In genomic region chr10:116654816-116655215, GRCh38 we compare ENCODE assay signal across 1 cellular context.
TF ChIP-seq lines count a peak whose summit lies in the region.

No MANE protein-coding gene starts in this region.

TF ChIP-seq in HCT116, 20 proteins besides CTCF, POLR2A, EP300 and RAD21 (continued from another document):
- TF ChIP-seq ZFX (IDR thresholded peaks at IDR 0.05) (no peak), ELF1 (IDR thresholded peaks at IDR 0.05; ENCODE audit: borderline replicate concordance, low read depth) (no peak), ZNF274 (IDR thresholded peaks at IDR 0.05; ENCODE audit: low read depth, low read length) (no peak), POLR2AphosphoS5 (IDR thresholded peaks at IDR 0.05; ENCODE audit: low read depth, low read length) (no peak), MAX (IDR thresholded peaks at IDR 0.05) (no peak)
